ENCODE assay signal across 11 cellular contexts in genomic region chr10:43037942-43038782, GRCh38.
"Had no signal": no experiment of that assay in that cellular context is flagged by ENCODE, and none has a peak within 500 bp of the region (broad histone marks: within the 10 kb centered on the region; RNA-seq: fewer than 3 reads in every experiment).

No MANE protein-coding gene starts in this region.

- H3K36me3 ChIP-seq: cardiac muscle cell, gastrocnemius medialis, tibial nerve had no signal

- H3K27ac ChIP-seq: cardiac muscle cell, coronary artery, gastrocnemius medialis, parathyroid adenoma, tibial nerve had no signal

- ATAC-seq: gastrocnemius medialis had no signal

- H3K36me3 Mint-ChIP-seq: stimulated activated memory B cell treated with anti-CD40 and anti-IgM and Interleukin-4, amounts not matched to agents 10 μg/mL and 1 μg/mL and 100 μg/mL, for 72 hours had no signal

- H3K9ac ChIP-seq: parathyroid adenoma had no signal

- H3K27ac Mint-ChIP-seq: activated naive CD4-positive, alpha-beta T cell treated with anti-CD3 and anti-CD28 coated beads for 36 hours; nephron; stimulated activated memory B cell treated with anti-CD40 and anti-IgM and Interleukin-4, amounts not matched to agents 10 μg/mL and 1 μg/mL and 100 μg/mL, for 72 hours had no signal

- DNase-seq: activated naive CD4-positive, alpha-beta T cell treated with anti-CD3 and anti-CD28 coated beads for 36 hours; effector CD4-positive, alpha-beta T cell; mammary epithelial cell; T-helper 2 cell had no signal

- H3K27me3 ChIP-seq: cardiac muscle cell, gastrocnemius medialis, tibial nerve had no signal

- H3K9me3 ChIP-seq: gastrocnemius medialis had no signal

- H3K4me1 Mint-ChIP-seq: nephron; stimulated activated memory B cell treated with anti-CD40 and anti-IgM and Interleukin-4, amounts not matched to agents 10 μg/mL and 1 μg/mL and 100 μg/mL, for 72 hours had no signal

- H3K4me1 ChIP-seq: gastrocnemius medialis, parathyroid adenoma, tibial nerve had no signal

- H3K4me3 ChIP-seq: cardiac muscle cell, coronary artery, gastrocnemius medialis, tibial nerve had no signal

- H3K4me3 Mint-ChIP-seq: activated naive CD4-positive, alpha-beta T cell treated with anti-CD3 and anti-CD28 coated beads for 36 hours; nephron; stimulated activated memory B cell treated with anti-CD40 and anti-IgM and Interleukin-4, amounts not matched to agents 10 μg/mL and 1 μg/mL and 100 μg/mL, for 72 hours had no signal
